In genomic region chr11:120271672-120272071, GRCh38 we compare ENCODE assay signal across 1 cellular context.
TF ChIP-seq lines count a peak whose summit lies in the region.

No MANE protein-coding gene starts in this region.

TF ChIP-seq in K562, 482 proteins besides CTCF, POLR2A, EP300 and RAD21:
- TF ChIP-seq TRIM24 (IDR thresholded peaks at IDR 0.05), result no peak
- TF ChIP-seq ZBTB12 (CRISPR knock-in tag; IDR thresholded peaks at IDR 0.05), result no peak
- no peak for TF ChIP-seq SOX6 (IDR thresholded peaks at IDR 0.05)
- TF ChIP-seq TARDBP (IDR thresholded peaks at IDR 0.05), result no peak
- no peak for TF ChIP-seq ETV5 (CRISPR knock-in tag; IDR thresholded peaks at IDR 0.05; ENCODE audit: low read depth)
- no peak for TF ChIP-seq CXXC5 (CRISPR knock-in tag; IDR thresholded peaks at IDR 0.05)
- TF ChIP-seq RBM15 (IDR thresholded peaks at IDR 0.05; ENCODE audit: insufficient read depth, low read length), result no peak
- TF ChIP-seq NCOR1 (IDR thresholded peaks at IDR 0.05), result no peak
- TF ChIP-seq PRMT5 (CRISPR knock-in tag; IDR thresholded peaks at IDR 0.05), result no peak
- no peak for TF ChIP-seq MXD1 (CRISPR knock-in tag; IDR thresholded peaks at IDR 0.05; ENCODE audit: borderline replicate concordance, poor library complexity, severe bottlenecking)
- no peak for TF ChIP-seq ZNF398 (CRISPR knock-in tag; IDR thresholded peaks at IDR 0.05)
- no peak for TF ChIP-seq ETS2 (tag; IDR thresholded peaks at IDR 0.05; ENCODE audit: borderline replicate concordance, poor library complexity, severe bottlenecking)
- TF ChIP-seq NFXL1 (CRISPR knock-in tag; IDR thresholded peaks at IDR 0.05), result no peak
- TF ChIP-seq ZNF668 (CRISPR knock-in tag; IDR thresholded peaks at IDR 0.05), result no peak
- TF ChIP-seq HMG20A (CRISPR knock-in tag; conservative IDR thresholded peaks at IDR 0.05), result no peak
- no peak for TF ChIP-seq CREB5 (CRISPR knock-in tag; IDR thresholded peaks at IDR 0.05)
- TF ChIP-seq ZBTB9 (CRISPR knock-in tag; IDR thresholded peaks at IDR 0.05), result no peak
- TF ChIP-seq ATF7 (IDR thresholded peaks at IDR 0.05), result no peak
- no peak for TF ChIP-seq CCNT2 (IDR thresholded peaks at IDR 0.05; ENCODE audit: borderline replicate concordance, extremely low read depth, insufficient read length, low read depth, low read length)
TF ChIP-seq in K562: peak in this region for 0.
